ENCODE assay signal across 1 cellular context in genomic region chr18:36628435-36629094, GRCh38.
TF ChIP-seq lines count a peak whose summit lies in the region.

No MANE protein-coding gene starts in this region.

TF ChIP-seq in IMR-90, 13 proteins besides CTCF, POLR2A, EP300 and RAD21 (continued from another document):
- TF ChIP-seq ELK1 (IDR thresholded peaks at IDR 0.05; ENCODE audit: borderline replicate concordance, low read depth, low read length), result no peak
- no peak for TF ChIP-seq RCOR1 (IDR thresholded peaks at IDR 0.05; ENCODE audit: insufficient replicate concordance, low read length)
- TF ChIP-seq MAZ (IDR thresholded peaks at IDR 0.05; ENCODE audit: borderline replicate concordance, low read depth, low read length), result no peak
